ENCODE assay signal across 12 cellular contexts in the genomic region with DNA sequence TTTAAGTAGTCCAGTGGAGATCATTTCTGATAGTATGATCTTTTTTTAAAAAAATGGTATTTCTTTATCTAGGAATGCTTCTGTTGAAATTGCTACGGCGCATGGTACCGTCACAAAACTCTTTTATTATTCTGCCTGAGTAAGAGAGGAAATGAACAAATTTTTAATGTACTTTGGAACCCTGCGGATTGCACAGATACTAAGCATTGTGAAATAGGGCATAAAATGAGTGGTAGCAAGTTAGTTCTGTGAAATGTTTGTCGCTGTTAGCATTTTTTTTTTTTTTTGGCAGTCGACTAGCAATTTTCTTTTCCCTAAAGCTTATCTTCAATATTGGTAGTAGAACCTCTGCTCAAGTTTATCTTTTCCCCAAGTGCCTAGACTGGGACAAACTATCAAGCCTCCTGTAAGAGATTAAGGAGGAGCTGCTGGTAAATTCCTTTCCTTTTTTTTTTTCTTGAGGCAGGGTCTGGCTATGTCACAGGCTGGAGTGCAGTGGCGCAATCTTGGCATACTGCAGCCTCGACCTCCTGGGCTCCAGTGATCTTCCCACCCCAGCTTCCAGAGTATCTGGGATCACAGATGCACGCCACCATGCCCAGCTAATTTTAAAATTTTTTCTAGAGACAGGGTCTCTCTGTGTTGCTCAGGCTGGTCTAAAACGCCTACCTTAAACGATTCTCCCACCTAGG. TPM values are rescaled to one million over a fixed set of nuclear protein-coding genes. Genes with fewer than 3 reads are reported as not detected.
DNase-seq lines count a peak whose midpoint lies in the region; ATAC-seq, FAIRE-seq and TF ChIP-seq lines count a peak whose summit lies in the region.
"Had no signal": no experiment of that assay in that cellular context is flagged by ENCODE, and none has a peak within 500 bp of the region (broad histone marks: within the 10 kb centered on the region; RNA-seq: fewer than 3 reads in every experiment).

No MANE protein-coding gene starts in this region.

- H3K9ac ChIP-seq in HUES64 (ENCODE audit: low read depth, low read length), result no peak overlapping the region
- H3K9ac ChIP-seq in liver (ENCODE audit: low read depth in 1 of 2, low read length in 2 of 2), result peak overlapping the region; percentile 74 to 91

- no peak for DNase-seq in A549 (ENCODE audit: low read depth in 1 of 2, low spot score in 1 of 2)
- DNase-seq in choroid plexus epithelial cell (ENCODE audit: low read depth), result peak; percentile 85
- no peak for DNase-seq in activated T-helper 2 cell treated with anti-CD3 and anti-CD28 coated beads, Interferon-gamma antibody, Interleukin-2, Interleukin-4, amounts not matched to agents 10 μg/mL and 5 μg/mL and 100 μg/mL, durations not matched to agents 14 hours and 24 hours and 36 hours (ENCODE audit: low spot score)
- DNase-seq in medulla oblongata (ENCODE audit: extremely low spot score), result no peak
- no peak for DNase-seq in DMS53 (lab: John Stamatoyannopoulos, UW)
- no peak for DNase-seq in activated T-cell treated with anti-CD3 and anti-CD28 coated beads, Interleukin-2, amount 50 U/mL, for 4 hours
- DNase-seq: CD4-positive, CD25-positive, alpha-beta regulatory T cell; stimulated activated CD8-positive, alpha-beta memory T cell treated with anti-CD3 and anti-CD28 coated beads, Interleukin-4, amount 100 ng/mL, for 48 hours had no signal

- H3K9me3 ChIP-seq in A549 (no peaks in the 10 kb centered on the region), HUES64 (ENCODE audit: insufficient read depth, low read depth, low read length) (no peaks in the 10 kb centered on the region), liver (ENCODE audit: control insufficient read depth in 4 of 4, low read length in 3 of 4) (no peaks in the 10 kb centered on the region)
- H3K9me3 ChIP-seq: SJCRH30 had no signal

- H3K27me3 ChIP-seq in HUES64 (ENCODE audit: insufficient read depth, low read length), result no peaks in the 10 kb centered on the region
- H3K27me3 ChIP-seq in liver (ENCODE audit: control insufficient read depth in 4 of 4, insufficient read depth in 4 of 4, low read length in 3 of 4), result no peaks in the 10 kb centered on the region
- H3K27me3 ChIP-seq: SJCRH30 had no signal

- peak overlapping the region; percentile 91 for H3K4me2 ChIP-seq in A549

- H3K4me3 Mint-ChIP-seq in activated T-helper 2 cell treated with anti-CD3 and anti-CD28 coated beads, Interferon-gamma antibody, Interleukin-2, Interleukin-4, amounts not matched to agents 10 μg/mL and 5 μg/mL and 100 μg/mL, durations not matched to agents 14 hours and 24 hours and 36 hours (ENCODE audit: low read depth), result no peak overlapping the region
- H3K4me3 Mint-ChIP-seq in activated T-cell treated with anti-CD3 and anti-CD28 coated beads, Interleukin-2, amount 50 U/mL, for 4 hours, result no peak overlapping the region

- intact Hi-C loops in activated T-helper 2 cell treated with anti-CD3 and anti-CD28 coated beads, Interferon-gamma antibody, Interleukin-2, Interleukin-4, amounts not matched to agents 10 μg/mL and 5 μg/mL and 100 μg/mL, durations not matched to agents 14 hours and 24 hours and 36 hours (cut with micrococcal nuclease), result loop anchor here (5.0 to 10.0 kb wide), 5 partner anchors 152 to 970 kb away; partner anchors contain the start of genes DNAJC28, MRPS6, PAXBP1 and RCAN1

- H3K27ac ChIP-seq in A549, result 0 out of 6 replicates have a peak overlapping the region, but pooled peaks of 1 of the 2 experiments have one; percentile 15
- H3K27ac ChIP-seq in HUES64 (ENCODE audit: low read depth, low read length), result no peak overlapping the region
- peak overlapping the region; percentile 80 to 92 for H3K27ac ChIP-seq in liver (ENCODE audit: low read depth in 1 of 2, low read length in 2 of 2)
- H3K27ac ChIP-seq: SJCRH30 had no signal

- H3K4me3 ChIP-seq in A549, result peak overlapping the region; percentile 100; the same call in 1 of the 3 replicates
- H3K4me3 ChIP-seq in HUES64 (ENCODE audit: low read length), result peak overlapping the region; percentile 65
- peak overlapping the region; percentile 70 for H3K4me3 ChIP-seq in choroid plexus epithelial cell (ENCODE audit: low read depth, low read length)
- peak overlapping the region; percentile 65 to 98 (median 97) for H3K4me3 ChIP-seq in liver (ENCODE audit: low read depth in 1 of 3, low read length in 3 of 3)
- H3K4me3 ChIP-seq: lung had no signal

- no peak for TF ChIP-seq POLR2A in A549 (IDR thresholded peaks at IDR 0.05; ENCODE audit: low read length)

- 76% methylated on average over 11 of the region's 11 CpGs for WGBS in A549 (ENCODE audit: missing lambda C conversion rate)
- 75% methylated on average over 10 of the region's 11 CpGs for WGBS in HUES64
- 26% methylated on average over 11 of the region's 11 CpGs for WGBS in liver

- H3K27me3 Mint-ChIP-seq in activated T-helper 2 cell treated with anti-CD3 and anti-CD28 coated beads, Interferon-gamma antibody, Interleukin-2, Interleukin-4, amounts not matched to agents 10 μg/mL and 5 μg/mL and 100 μg/mL, durations not matched to agents 14 hours and 24 hours and 36 hours (ENCODE audit: low read depth), result peaks cover 30% of the 10 kb centered on the region
- H3K27me3 Mint-ChIP-seq in activated T-cell treated with anti-CD3 and anti-CD28 coated beads, Interleukin-2, amount 50 U/mL, for 4 hours (ENCODE audit: low read depth), result peaks cover 19% of the 10 kb centered on the region

- TF ChIP-seq CTCF in A549 (IDR thresholded peaks at IDR 0.05) (no peak), choroid plexus epithelial cell (conservative IDR thresholded peaks at IDR 0.05; ENCODE audit: low read depth, low read length) (no peak), liver (IDR thresholded peaks at IDR 0.05; ENCODE audit: low read depth, low read length, missing input control) (no peak)

- no peaks in the 10 kb centered on the region for H3K36me3 ChIP-seq in HUES64 (ENCODE audit: insufficient read depth, low read length)
- H3K36me3 ChIP-seq in liver (ENCODE audit: control insufficient read depth in 4 of 4, insufficient read depth in 3 of 4, low read depth in 1 of 4, low read length in 3 of 4), result no peaks in the 10 kb centered on the region
- H3K36me3 ChIP-seq: SJCRH30 had no signal

- H3K4me1 ChIP-seq in A549 (peaks cover 28% of the 10 kb centered on the region), HUES64 (ENCODE audit: insufficient read depth, low read length) (peaks cover 33% of the 10 kb centered on the region), liver (ENCODE audit: control insufficient read depth in 4 of 4, insufficient read depth in 4 of 4, low read length in 3 of 4) (peaks cover 12 to 32% (median 26%) of the 10 kb centered on the region in 4 donors)

- CTCF ChIA-PET in A549 (lab: Yijun Ruan, JAX), result interaction anchor here (1.1 kb wide), 1 partner anchor 39 kb away, joined by 4 read pairs; no protein-coding TSS in a partner anchor

- no peaks in the 10 kb centered on the region for H3K36me3 Mint-ChIP-seq in activated T-helper 2 cell treated with anti-CD3 and anti-CD28 coated beads, Interferon-gamma antibody, Interleukin-2, Interleukin-4, amounts not matched to agents 10 μg/mL and 5 μg/mL and 100 μg/mL, durations not matched to agents 14 hours and 24 hours and 36 hours (ENCODE audit: low read depth)
- no peaks in the 10 kb centered on the region for H3K36me3 Mint-ChIP-seq in activated T-cell treated with anti-CD3 and anti-CD28 coated beads, Interleukin-2, amount 50 U/mL, for 4 hours (ENCODE audit: insufficient read depth)
- H3K36me3 Mint-ChIP-seq: CD4-positive, CD25-positive, alpha-beta regulatory T cell had no signal

- no peak for TF ChIP-seq EP300 in A549 (IDR thresholded peaks at IDR 0.05)

- no peak for TF ChIP-seq RAD21 in A549 (conservative IDR thresholded peaks at IDR 0.05 in 1 of 2, IDR thresholded peaks at IDR 0.05 in 1 of 2)
- peak; percentile 51 to 70 for TF ChIP-seq RAD21 in liver (IDR thresholded peaks at IDR 0.05)

- FAIRE-seq in A549 (lab: Jason Lieb, UNC), result no peak

- no peak for ATAC-seq in A549
- ATAC-seq in activated T-cell treated with anti-CD3 and anti-CD28 coated beads, Interleukin-2, amount 50 U/mL, for 4 hours, result no peak

- H3K27ac Mint-ChIP-seq in activated T-helper 2 cell treated with anti-CD3 and anti-CD28 coated beads, Interferon-gamma antibody, Interleukin-2, Interleukin-4, amounts not matched to agents 10 μg/mL and 5 μg/mL and 100 μg/mL, durations not matched to agents 14 hours and 24 hours and 36 hours, result no peak overlapping the region
- H3K27ac Mint-ChIP-seq: CD4-positive, CD25-positive, alpha-beta regulatory T cell had no signal

- POLR2A ChIA-PET in A549 (lab: Yijun Ruan, JAX), result no interaction called here

- no peaks in the 10 kb centered on the region for H3K9me3 Mint-ChIP-seq in activated T-helper 2 cell treated with anti-CD3 and anti-CD28 coated beads, Interferon-gamma antibody, Interleukin-2, Interleukin-4, amounts not matched to agents 10 μg/mL and 5 μg/mL and 100 μg/mL, durations not matched to agents 14 hours and 24 hours and 36 hours
- no peaks in the 10 kb centered on the region for H3K9me3 Mint-ChIP-seq in activated T-cell treated with anti-CD3 and anti-CD28 coated beads, Interleukin-2, amount 50 U/mL, for 4 hours
- H3K9me3 Mint-ChIP-seq: CD4-positive, CD25-positive, alpha-beta regulatory T cell had no signal

- H3K4me1 Mint-ChIP-seq in activated T-helper 2 cell treated with anti-CD3 and anti-CD28 coated beads, Interferon-gamma antibody, Interleukin-2, Interleukin-4, amounts not matched to agents 10 μg/mL and 5 μg/mL and 100 μg/mL, durations not matched to agents 14 hours and 24 hours and 36 hours (ENCODE audit: low read depth), result peaks cover 12% of the 10 kb centered on the region
- peaks cover 15% of the 10 kb centered on the region for H3K4me1 Mint-ChIP-seq in activated T-cell treated with anti-CD3 and anti-CD28 coated beads, Interleukin-2, amount 50 U/mL, for 4 hours (ENCODE audit: low read depth)

RNA-seq across cellular contexts. Expression of gene ITSN1, which starts 2.2 kb away (rescaled TPM):
- polyA plus RNA-seq in A549 (2011; rRNA removed) (23.7 and 24.4 TPM in 2 replicates), A549 (2017; fragmentation: RNase III; extraction: RNeasy Plus Mini Kit Qiagen cat#74134 plus additional on column Dnase treatment) (15.2 to 17.0 TPM (median 16.7 TPM) in 3 replicates), liver (10 to 100 TPM; 20.3 to 28.3 TPM)
- 20.2 and 23.8 TPM in 2 replicates for polyA plus RNA-seq in A549 (2012; cell fraction: cytosol; rRNA removed)
- 28.0 and 32.0 TPM in 2 replicates for polyA plus RNA-seq in A549 (2012; cell fraction: nucleus; rRNA removed)
- 24.1 and 28.0 TPM in 2 replicates for polyA minus RNA-seq in A549 (2011; rRNA and poly(A)+ RNA removed)
- 46.9 TPM for polyA plus RNA-seq in HUES64 (2013, experiment 1 of 2)
- 48.3 TPM for polyA plus RNA-seq in HUES64 (2013, experiment 2 of 2)
- 100 to 1,000 TPM in 1 of 2 donors, 10 to 100 TPM in 1; 52.0 to 112 TPM for total RNA-seq in liver
- total RNA-seq in activated T-helper 2 cell treated with anti-CD3 and anti-CD28 coated beads, Interferon-gamma antibody, Interleukin-2, Interleukin-4, amounts not matched to agents 10 μg/mL and 5 μg/mL and 100 μg/mL, durations not matched to agents 14 hours and 24 hours and 36 hours, result 5.9 and 7.9 TPM in 2 replicates
- total RNA-seq in activated T-cell treated with anti-CD3 and anti-CD28 coated beads, Interleukin-2, amount 50 U/mL, for 4 hours, result 1 to 10 TPM; 2.1 to 2.5 (median 2.4) TPM

RNA-seq across cellular contexts. Expression of gene CRYZL1, which starts 3.0 kb away (rescaled TPM):
- 34.3 and 38.9 TPM in 2 replicates for polyA plus RNA-seq in A549 (2011; rRNA removed)
- 9.4 and 9.8 TPM in 2 replicates for polyA plus RNA-seq in A549 (2012; cell fraction: cytosol; rRNA removed)
- polyA plus RNA-seq in A549 (2012; cell fraction: nucleus; rRNA removed), result 7.4 and 8.6 TPM in 2 replicates
- polyA plus RNA-seq in A549 (2017; fragmentation: RNase III; extraction: RNeasy Plus Mini Kit Qiagen cat#74134 plus additional on column Dnase treatment), result 15.2 to 17.4 TPM (median 15.6 TPM) in 3 replicates
- polyA minus RNA-seq in A549 (2011; rRNA and poly(A)+ RNA removed), result 14.4 and 17.5 TPM in 2 replicates
- 17.1 TPM for polyA plus RNA-seq in HUES64 (2013, experiment 1 of 2)
- 25.3 TPM for polyA plus RNA-seq in HUES64 (2013, experiment 2 of 2)
- total RNA-seq in liver, result 10 to 100 TPM in 1 of 2 donors, 1 to 10 TPM in 1; 8.3 to 14.7 TPM
- 10 to 100 TPM in 1 of 2 donors, 1 to 10 TPM in 1; 6.8 to 18.1 TPM for polyA plus RNA-seq in liver
- 30.4 and 36.5 TPM in 2 replicates for total RNA-seq in activated T-helper 2 cell treated with anti-CD3 and anti-CD28 coated beads, Interferon-gamma antibody, Interleukin-2, Interleukin-4, amounts not matched to agents 10 μg/mL and 5 μg/mL and 100 μg/mL, durations not matched to agents 14 hours and 24 hours and 36 hours
- 10 to 100 TPM; 20.8 to 23.0 (median 22.8) TPM for total RNA-seq in activated T-cell treated with anti-CD3 and anti-CD28 coated beads, Interleukin-2, amount 50 U/mL, for 4 hours

RNA-seq across cellular contexts. Expression of gene DONSON, which starts 56.0 kb away (rescaled TPM):
- polyA plus RNA-seq in A549 (2011; rRNA removed) (30.3 and 32.0 TPM in 2 replicates), A549 (2017; fragmentation: RNase III; extraction: RNeasy Plus Mini Kit Qiagen cat#74134 plus additional on column Dnase treatment) (20.7 to 22.1 TPM (median 21.0 TPM) in 3 replicates), liver (1 to 10 TPM; 4.8 to 6.8 TPM)
- 12.6 and 14.8 TPM in 2 replicates for polyA plus RNA-seq in A549 (2012; cell fraction: cytosol; rRNA removed)
- polyA plus RNA-seq in A549 (2012; cell fraction: nucleus; rRNA removed), result 10.7 and 13.4 TPM in 2 replicates
- polyA minus RNA-seq in A549 (2011; rRNA and poly(A)+ RNA removed), result 8.6 and 9.8 TPM in 2 replicates
- 34.0 TPM for polyA plus RNA-seq in HUES64 (2013, experiment 1 of 2)
- polyA plus RNA-seq in HUES64 (2013, experiment 2 of 2), result 34.6 TPM
- 10 to 100 TPM in 1 of 2 donors, 1 to 10 TPM in 1; 9.9 to 22.6 TPM for total RNA-seq in liver
- total RNA-seq in activated T-helper 2 cell treated with anti-CD3 and anti-CD28 coated beads, Interferon-gamma antibody, Interleukin-2, Interleukin-4, amounts not matched to agents 10 μg/mL and 5 μg/mL and 100 μg/mL, durations not matched to agents 14 hours and 24 hours and 36 hours, result 40.3 and 41.7 TPM in 2 replicates
- total RNA-seq in activated T-cell treated with anti-CD3 and anti-CD28 coated beads, Interleukin-2, amount 50 U/mL, for 4 hours, result 10 to 100 TPM; 20.9 to 22.5 (median 22.0) TPM
